In genomic region chr1:65063025-65063424, GRCh38 we compare ENCODE assay signal across 11 cellular contexts.
A peak's percentile ranks its signal among the peaks of the same experiment; 100 is the strongest.
DNase-seq lines count a peak whose midpoint lies in the region; FAIRE-seq and TF ChIP-seq lines count a peak whose summit lies in the region.
"Had no signal": no experiment of that assay in that cellular context is flagged by ENCODE, and none has a peak within 500 bp of the region (broad histone marks: within the 10 kb centered on the region; RNA-seq: fewer than 3 reads in every experiment).

No MANE protein-coding gene starts in this region.

- H3K4me1 Mint-ChIP-seq in progenitor cell of endocrine pancreas (ENCODE audit: low read depth), result peaks cover 11% of the 10 kb centered on the region
- peaks cover 20% of the 10 kb centered on the region for H3K4me1 Mint-ChIP-seq in activated CD4-positive, alpha-beta T cell treated with anti-CD3 and anti-CD28 coated beads, Interleukin-2, amount 10 ng/mL, durations not matched to agents 24 days and 14 days

- H3K36me3 ChIP-seq in WERI-Rb-1, result peaks cover 18% of the 10 kb centered on the region

- no peak overlapping the region for H3K4me3 Mint-ChIP-seq in progenitor cell of endocrine pancreas (ENCODE audit: low read depth)
- H3K4me3 Mint-ChIP-seq in activated CD4-positive, alpha-beta T cell treated with anti-CD3 and anti-CD28 coated beads, Interleukin-2, amount 10 ng/mL, durations not matched to agents 24 days and 14 days, result no peak overlapping the region

- no peak overlapping the region for H3K27ac Mint-ChIP-seq in progenitor cell of endocrine pancreas
- no peak overlapping the region for H3K27ac Mint-ChIP-seq in activated CD4-positive, alpha-beta T cell treated with anti-CD3 and anti-CD28 coated beads, Interleukin-2, amount 10 ng/mL, durations not matched to agents 24 days and 14 days

- FAIRE-seq in GM12892 (lab: Jason Lieb, UNC), result no peak

- no peak overlapping the region for H3K4me3 ChIP-seq in WERI-Rb-1 (ENCODE audit: low read depth, low read length)

- intact Hi-C loops in activated CD4-positive, alpha-beta T cell treated with anti-CD3 and anti-CD28 coated beads, Interleukin-2, amount 10 ng/mL, durations not matched to agents 24 days and 14 days (cut with micrococcal nuclease), result loop anchor here (1.0 to 10.0 kb wide), 2 partner anchors 12 to 752 kb away; no protein-coding TSS in a partner anchor

- H3K27me3 Mint-ChIP-seq in progenitor cell of endocrine pancreas, result peaks cover 4% of the 10 kb centered on the region
- no peaks in the 10 kb centered on the region for H3K27me3 Mint-ChIP-seq in activated CD4-positive, alpha-beta T cell treated with anti-CD3 and anti-CD28 coated beads, Interleukin-2, amount 10 ng/mL, durations not matched to agents 24 days and 14 days

- no peak overlapping the region for H3K27ac ChIP-seq in WERI-Rb-1

- DNase-seq in NCI-H510A treated with DMSO at 0.1 percent for 48 hours (lab: John Stamatoyannopoulos, UW) (peak; percentile 40), NCI-H510A (lab: John Stamatoyannopoulos, UW) (no peak), HT-29 (ENCODE audit: low spot score) (peak; percentile 30), WERI-Rb-1 (no peak), progenitor cell of endocrine pancreas (ENCODE audit: low spot score, unreplicated experiment) (no peak), NCI-H1436 treated with DMSO at 0.1 percent for 48 hours (lab: John Stamatoyannopoulos, UW) (no peak), GM12892 (ENCODE audit: insufficient read length) (no peak)
- DNase-seq in activated CD4-positive, alpha-beta T cell treated with anti-CD3 and anti-CD28 coated beads, Interleukin-2, amount 10 ng/mL, durations not matched to agents 24 days and 14 days, result no peak
- DNase-seq: amniotic stem cell; NCI-H1417 treated with DMSO at 0.1 percent for 48 hours; stimulated activated CD4-positive, alpha-beta T cell treated with anti-CD3 and anti-CD28 coated beads, Interleukin-4, amount 100 ng/mL, for 4 hours had no signal

- no peaks in the 10 kb centered on the region for H3K27me3 ChIP-seq in WERI-Rb-1 (ENCODE audit: insufficient read depth, low read depth, severe bottlenecking)

- no peak for TF ChIP-seq POLR2A in GM12892 (IDR thresholded peaks at IDR 0.05; ENCODE audit: low read depth, low read length)

- TF ChIP-seq CTCF in WERI-Rb-1 (IDR thresholded peaks at IDR 0.05; ENCODE audit: low read depth, low read length), result peak; percentile 30; the same call in 1 of the 2 replicates
- TF ChIP-seq CTCF in progenitor cell of endocrine pancreas (IDR thresholded peaks at IDR 0.05; ENCODE audit: unreplicated experiment), result peak; percentile 26

- H3K36me3 Mint-ChIP-seq in progenitor cell of endocrine pancreas (ENCODE audit: insufficient read depth), result peaks cover under 1% of the 10 kb centered on the region
- H3K36me3 Mint-ChIP-seq in activated CD4-positive, alpha-beta T cell treated with anti-CD3 and anti-CD28 coated beads, Interleukin-2, amount 10 ng/mL, durations not matched to agents 24 days and 14 days (ENCODE audit: low read depth), result peaks cover 2% of the 10 kb centered on the region

- no peaks in the 10 kb centered on the region for H3K9me3 ChIP-seq in WERI-Rb-1 (ENCODE audit: severe bottlenecking)

- no peaks in the 10 kb centered on the region for H3K9me3 Mint-ChIP-seq in progenitor cell of endocrine pancreas (ENCODE audit: low read depth)
- no peaks in the 10 kb centered on the region for H3K9me3 Mint-ChIP-seq in activated CD4-positive, alpha-beta T cell treated with anti-CD3 and anti-CD28 coated beads, Interleukin-2, amount 10 ng/mL, durations not matched to agents 24 days and 14 days

Comparison
In these comparisons a context has a peak if more than half of its experiments do, and no peak if none do; other contexts are left out.
1. DNase-seq: peak in NCI-H510A treated with DMSO at 0.1 percent for 48 hours (single experiment) and HT-29 (single experiment); none in NCI-H510A (single experiment), WERI-Rb-1 (single experiment), progenitor cell of endocrine pancreas (single experiment), NCI-H1436 treated with DMSO at 0.1 percent for 48 hours (single experiment), GM12892 (single experiment) and activated CD4-positive, alpha-beta T cell treated with anti-CD3 and anti-CD28 coated beads, Interleukin-2, amount 10 ng/mL, durations not matched to agents 24 days and 14 days (single experiment).